In genomic region chr13:26829716-26830115, GRCh38 we compare ENCODE assay signal across 30 cellular contexts.
"Had no signal": no experiment of that assay in that cellular context is flagged by ENCODE, and none has a peak within 500 bp of the region (broad histone marks: within the 10 kb centered on the region; RNA-seq: fewer than 3 reads in every experiment).

No MANE protein-coding gene starts in this region.

- H3K4me1 Mint-ChIP-seq: naive thymus-derived CD4-positive, alpha-beta T cell; stimulated activated effector memory CD8-positive, alpha-beta T cell treated with anti-CD3 and anti-CD28 coated beads, Interleukin-12 subunit alpha, Interleukin-12 subunit beta, amount 100 ng/mL, for 72 hours; stimulated activated naive B cell treated with anti-CD40 and anti-IgM and Interleukin-4, amounts not matched to agents 10 μg/mL and 1 μg/mL and 100 μg/mL, for 72 hours had no signal

- ATAC-seq: naive thymus-derived CD4-positive, alpha-beta T cell; natural killer cell treated with Interleukin-12 subunit alpha and Interleukin-12 subunit beta and Interleukin-15 and Interleukin-18, amount 100 ng/mL, for 72 hours; psoas muscle; right cardiac atrium; right lobe of liver; stimulated activated effector memory CD8-positive, alpha-beta T cell treated with anti-CD3 and anti-CD28 coated beads, Interleukin-12 subunit alpha, Interleukin-12 subunit beta, amount 100 ng/mL, for 72 hours; stimulated activated naive B cell treated with anti-CD40 and anti-IgM and Interleukin-4, amounts not matched to agents 10 μg/mL and 1 μg/mL and 100 μg/mL, for 72 hours had no signal

- H3K9me3 Mint-ChIP-seq: natural killer cell treated with Interleukin-12 subunit alpha and Interleukin-12 subunit beta and Interleukin-15 and Interleukin-18, amount 100 ng/mL, for 72 hours; nephron progenitor cell; neural progenitor cell; stimulated activated effector memory CD8-positive, alpha-beta T cell treated with anti-CD3 and anti-CD28 coated beads, Interleukin-12 subunit alpha, Interleukin-12 subunit beta, amount 100 ng/mL, for 72 hours; stimulated activated naive B cell treated with anti-CD40 and anti-IgM and Interleukin-4, amounts not matched to agents 10 μg/mL and 1 μg/mL and 100 μg/mL, for 72 hours; stimulated activated naive CD8-positive, alpha-beta T cell treated with anti-CD3 and anti-CD28 coated beads, Interleukin-15, Interleukin-2, amounts not matched to agents 100 ng/mL and 50 ng/mL, for 24 hours had no signal

- DNase-seq: naive thymus-derived CD4-positive, alpha-beta T cell; nephron progenitor cell; nucleus accumbens; ovary; posterior cingulate gyrus; psoas muscle; right cardiac atrium; right lobe of liver; sigmoid colon; small intestine; stimulated activated CD4-positive, alpha-beta T cell treated with anti-CD3 and anti-CD28 coated beads, Interleukin-15, amount 100 ng/mL, for 24 hours; stimulated activated CD4-positive, alpha-beta T cell treated with anti-CD3 and anti-CD28 coated beads, Interleukin-2, amount 100 ng/mL, for 24 hours; stimulated activated CD4-positive, alpha-beta T cell treated with anti-CD3 and anti-CD28 coated beads, Interleukin-2, amount 100 ng/mL, for 48 hours; stimulated activated CD4-positive, alpha-beta T cell treated with anti-CD3 and anti-CD28 coated beads, Interleukin-4, amount 100 ng/mL, for 24 hours; stimulated activated naive B cell treated with anti-CD40 and anti-IgM and Interleukin-4, amounts not matched to agents 10 μg/mL and 1 μg/mL and 100 μg/mL, for 72 hours; stimulated activated naive CD4-positive, alpha-beta T cell treated with Interleukin-2 at 50 U/mL for 16 hours; stomach; thyroid gland; trophoblast cell; upper lobe of left lung had no signal

- H3K27ac Mint-ChIP-seq: naive thymus-derived CD4-positive, alpha-beta T cell; natural killer cell treated with Interleukin-12 subunit alpha and Interleukin-12 subunit beta and Interleukin-15 and Interleukin-18, amount 100 ng/mL, for 72 hours; nephron progenitor cell; neural progenitor cell; progenitor cell of endocrine pancreas; stimulated activated effector memory CD8-positive, alpha-beta T cell treated with anti-CD3 and anti-CD28 coated beads, Interleukin-12 subunit alpha, Interleukin-12 subunit beta, amount 100 ng/mL, for 72 hours; stimulated activated naive B cell treated with anti-CD40 and anti-IgM and Interleukin-4, amounts not matched to agents 10 μg/mL and 1 μg/mL and 100 μg/mL, for 72 hours; stimulated activated naive CD8-positive, alpha-beta T cell treated with anti-CD3 and anti-CD28 coated beads, Interleukin-15, Interleukin-2, amounts not matched to agents 100 ng/mL and 50 ng/mL, for 24 hours had no signal

- H3K27me3 Mint-ChIP-seq: progenitor cell of endocrine pancreas had no signal

- H3K4me3 Mint-ChIP-seq: naive thymus-derived CD4-positive, alpha-beta T cell; natural killer cell treated with Interleukin-12 subunit alpha and Interleukin-12 subunit beta and Interleukin-15 and Interleukin-18, amount 100 ng/mL, for 72 hours; nephron progenitor cell; neural progenitor cell; stimulated activated effector memory CD8-positive, alpha-beta T cell treated with anti-CD3 and anti-CD28 coated beads, Interleukin-12 subunit alpha, Interleukin-12 subunit beta, amount 100 ng/mL, for 72 hours; stimulated activated naive B cell treated with anti-CD40 and anti-IgM and Interleukin-4, amounts not matched to agents 10 μg/mL and 1 μg/mL and 100 μg/mL, for 72 hours; stimulated activated naive CD8-positive, alpha-beta T cell treated with anti-CD3 and anti-CD28 coated beads, Interleukin-15, Interleukin-2, amounts not matched to agents 100 ng/mL and 50 ng/mL, for 24 hours had no signal

- H3K4me3 ChIP-seq: neural progenitor cell, ovary, psoas muscle, right lobe of liver, sigmoid colon, stomach, thoracic aorta, thyroid gland, tibial nerve, upper lobe of left lung, vagina had no signal

- H3K36me3 Mint-ChIP-seq: naive thymus-derived CD4-positive, alpha-beta T cell; natural killer cell treated with Interleukin-12 subunit alpha and Interleukin-12 subunit beta and Interleukin-15 and Interleukin-18, amount 100 ng/mL, for 72 hours; neural progenitor cell; stimulated activated effector memory CD8-positive, alpha-beta T cell treated with anti-CD3 and anti-CD28 coated beads, Interleukin-12 subunit alpha, Interleukin-12 subunit beta, amount 100 ng/mL, for 72 hours; stimulated activated naive B cell treated with anti-CD40 and anti-IgM and Interleukin-4, amounts not matched to agents 10 μg/mL and 1 μg/mL and 100 μg/mL, for 72 hours had no signal

- H3K27ac ChIP-seq: neural progenitor cell, neutrophil, ovary, parathyroid adenoma, psoas muscle, right lobe of liver, sigmoid colon, stomach, thoracic aorta, thyroid gland, tibial nerve, upper lobe of left lung, vagina had no signal
